8 cellular contexts compared by ENCODE assay signal in the genomic region with DNA sequence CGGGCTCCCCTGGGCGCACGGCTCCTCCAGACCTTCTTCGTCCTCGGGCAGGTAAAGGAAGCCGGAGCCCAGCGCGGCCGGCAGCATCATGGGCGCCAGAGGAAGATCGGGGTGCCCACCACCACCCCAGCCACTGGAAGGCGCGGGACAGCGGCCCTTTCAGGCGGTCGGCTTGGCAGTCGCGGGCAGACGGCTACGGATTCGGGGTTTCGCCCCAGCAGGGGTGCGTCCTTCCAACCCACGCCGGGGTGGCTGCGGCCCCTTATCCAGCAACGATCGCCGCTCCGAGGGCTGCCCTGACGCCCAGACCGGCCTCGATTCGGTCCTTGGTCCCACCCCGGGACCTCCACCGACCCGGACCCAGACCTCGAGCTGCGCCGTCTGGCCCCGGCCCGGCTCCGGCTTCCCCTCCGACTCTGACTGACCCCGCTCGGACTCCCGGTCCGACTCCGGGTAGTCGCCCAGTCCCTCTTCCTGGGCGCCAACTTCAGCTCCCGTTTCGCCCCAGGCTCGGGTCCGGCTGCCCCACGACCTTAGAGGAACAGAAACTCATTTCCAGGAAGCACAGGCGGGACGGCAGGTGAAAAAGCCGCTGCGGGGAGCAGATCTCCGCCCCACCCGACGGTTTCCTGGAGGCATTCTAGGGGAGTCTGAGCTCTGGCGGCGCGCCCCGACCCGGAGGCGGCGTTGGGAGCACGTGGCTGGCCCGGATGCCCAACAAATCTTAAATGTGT. TPM values are rescaled to one million over a fixed set of nuclear protein-coding genes. Genes with fewer than 3 reads are reported as not detected.
DNase-seq lines count a peak whose midpoint lies in the region; ATAC-seq and TF ChIP-seq lines count a peak whose summit lies in the region.

No MANE protein-coding gene starts in this region.

- intact Hi-C loops in Right ventricle myocardium superior (cut with DNase I), result no loop called here
- intact Hi-C loops in A673 (cut with micrococcal nuclease; ENCODE audit: unreplicated experiment), result no loop called here

- no peaks in the 10 kb centered on the region for H3K36me3 ChIP-seq in A673 (ENCODE audit: insufficient read depth, low read length, poor library complexity, severe bottlenecking)

- no peak for DNase-seq in GM12864 (ENCODE audit: low read depth)
- peak; percentile 60 for DNase-seq in activated T-cell treated with anti-CD3 and anti-CD28 coated beads, Interleukin-2, amount 50 U/mL, for 24 hours
- peak; percentile 46 for DNase-seq in Right ventricle myocardium superior
- DNase-seq in stimulated activated CD4-positive, alpha-beta T cell treated with anti-CD3 and anti-CD28 coated beads, Interleukin-1b, Interleukin-23, amount 100 ng/mL, for 4 hours (ENCODE audit: low read depth in 2 of 2), result peak; percentile 15 to 32
- DNase-seq in OCI-M2 (lab: John Stamatoyannopoulos, UW; ENCODE audit: unreplicated experiment), result no peak
- no peak for DNase-seq in glomerular visceral epithelial cell (ENCODE audit: extremely low spot score)
- DNase-seq in A673 (ENCODE audit: low spot score), result no peak
- DNase-seq in DMS 273 (lab: John Stamatoyannopoulos, UW; ENCODE audit: unreplicated experiment), result no peak

- CTCF ChIA-PET in A673 (lab: Charles Lee), result interaction anchor here (0.6 kb wide), 1 partner anchor 316 kb away, joined by 10 read pairs; no protein-coding TSS in a partner anchor

- H3K27me3 Mint-ChIP-seq in activated T-cell treated with anti-CD3 and anti-CD28 coated beads, Interleukin-2, amount 50 U/mL, for 24 hours, result peaks cover 28% of the 10 kb centered on the region

- no peaks in the 10 kb centered on the region for H3K9me3 ChIP-seq in A673 (ENCODE audit: low read depth, low read length, poor library complexity, severe bottlenecking)

- POLR2A ChIA-PET in A673 (lab: Charles Lee; ENCODE audit: low non-redundant PET), result no interaction called here

- peaks cover 16% of the 10 kb centered on the region for H3K4me1 Mint-ChIP-seq in activated T-cell treated with anti-CD3 and anti-CD28 coated beads, Interleukin-2, amount 50 U/mL, for 24 hours (ENCODE audit: low read depth)

- no TSS peak for BruUV-seq in A673 (replicated peaks; lab: Mats Ljungman, UMichigan)

- H3K27ac Mint-ChIP-seq in activated T-cell treated with anti-CD3 and anti-CD28 coated beads, Interleukin-2, amount 50 U/mL, for 24 hours, result no peak overlapping the region

- no peak overlapping the region for H3K27ac ChIP-seq in A673 (ENCODE audit: low read depth, low read length, poor library complexity, severe bottlenecking)

- no peaks in the 10 kb centered on the region for H3K27me3 ChIP-seq in A673 (replicated peaks; ENCODE audit: insufficient read depth, low read depth, low read length, poor library complexity)

- no peaks in the 10 kb centered on the region for H3K36me3 Mint-ChIP-seq in activated T-cell treated with anti-CD3 and anti-CD28 coated beads, Interleukin-2, amount 50 U/mL, for 24 hours (ENCODE audit: low read depth)

- H3K4me1 ChIP-seq in A673 (ENCODE audit: insufficient read depth, low read length, poor library complexity, severe bottlenecking), result no peaks in the 10 kb centered on the region

- no peaks in the 10 kb centered on the region for H3K9me3 Mint-ChIP-seq in activated T-cell treated with anti-CD3 and anti-CD28 coated beads, Interleukin-2, amount 50 U/mL, for 24 hours

- peak overlapping the region; percentile 66 for H3K4me3 Mint-ChIP-seq in activated T-cell treated with anti-CD3 and anti-CD28 coated beads, Interleukin-2, amount 50 U/mL, for 24 hours

- no peak for TF ChIP-seq CTCF in GM12864 (IDR thresholded peaks at IDR 0.05; ENCODE audit: low read depth, low read length, missing control alignments)
- no peak for TF ChIP-seq CTCF in A673 (conservative IDR thresholded peaks at IDR 0.05; ENCODE audit: low read depth, low read length)

- H3K4me3 ChIP-seq in GM12864 (ENCODE audit: low read depth, low read length), result peak overlapping the region; percentile 39
- H3K4me3 ChIP-seq in A673 (ENCODE audit: low read depth, low read length, poor library complexity, severe bottlenecking), result no peak overlapping the region

- ATAC-seq in Right ventricle myocardium superior (ENCODE audit: poor library complexity), result peak; percentile 31

RNA-seq across cellular contexts. Expression of gene SSB, which starts 30.2 kb away (rescaled TPM):
- total RNA-seq in Right ventricle myocardium superior, result 45.4 TPM
- 219 and 231 TPM in 2 replicates for total RNA-seq in A673 (2021)

RNA-seq across cellular contexts. Expression of gene KLHL23, which starts 34.8 kb away (rescaled TPM):
- total RNA-seq in Right ventricle myocardium superior, result 23.0 TPM
- total RNA-seq in A673 (2021), result 48.4 and 50.1 TPM in 2 replicates

RNA-seq across cellular contexts. Expression of gene METTL5, which starts 56.3 kb away (rescaled TPM):
- total RNA-seq in Right ventricle myocardium superior (69.1 TPM), A673 (2021) (97.3 and 107 TPM in 2 replicates)

RNA-seq across cellular contexts. Expression of gene UBR3, which starts 58.8 kb away (rescaled TPM):
- total RNA-seq in Right ventricle myocardium superior (112 TPM), A673 (2021) (48.9 and 51.7 TPM in 2 replicates)

Comparison
In these comparisons a context has a peak if more than half of its experiments do, and no peak if none do; other contexts are left out.
1. DNase-seq: peak in activated T-cell treated with anti-CD3 and anti-CD28 coated beads, Interleukin-2, amount 50 U/mL, for 24 hours (single experiment), Right ventricle myocardium superior (single experiment) and stimulated activated CD4-positive, alpha-beta T cell treated with anti-CD3 and anti-CD28 coated beads, Interleukin-1b, Interleukin-23, amount 100 ng/mL, for 4 hours (2 of 2); none in GM12864 (single experiment), OCI-M2 (single experiment), glomerular visceral epithelial cell (single experiment), A673 (single experiment) and DMS 273 (single experiment).